Comparison of ENCODE assay signal across 14 cellular contexts in genomic region chr19:6890938-6891337, GRCh38. TPM values are rescaled to one million over a fixed set of nuclear protein-coding genes. Genes with fewer than 3 reads are reported as not detected.
A peak's percentile ranks its signal among the peaks of the same experiment; 100 is the strongest.
DNase-seq lines count a peak whose midpoint lies in the region; ATAC-seq lines count a peak whose summit lies in the region.
"Had no signal": no experiment of that assay in that cellular context is flagged by ENCODE, and none has a peak within 500 bp of the region (broad histone marks: within the 10 kb centered on the region; RNA-seq: fewer than 3 reads in every experiment).

No MANE protein-coding gene starts in this region.

- POLR2A ChIA-PET in CD8-positive, alpha-beta memory T cell (lab: Charles Lee), result interaction anchor here (0.6 to 1.3 kb wide), 3 partner anchors 27 to 160 kb away, joined by 3 to 13 read pairs (median 8); no protein-coding TSS in a partner anchor

- peak in 2 of 5 donors; percentile 11 to 44 for DNase-seq in CD8-positive, alpha-beta memory T cell
- DNase-seq in activated CD4-positive, alpha-beta T cell treated with anti-CD3 and anti-CD28 coated beads, Interleukin-2, amount 50 U/mL, for 1 hour, result peak; percentile 9
- DNase-seq in activated naive CD4-positive, alpha-beta T cell treated with anti-CD3 and anti-CD28 coated beads, Interleukin-2, amount 50 U/mL, for 16 hours, result peak; percentile 71
- peak; percentile 64 for DNase-seq in stimulated activated CD4-positive, alpha-beta T cell treated with anti-CD3 and anti-CD28 coated beads, Interleukin-1b, Interleukin-23, amount 100 ng/mL, for 48 hours
- DNase-seq in NAMALWA (ENCODE audit: low spot score) (no peak), COLO829 (ENCODE audit: low spot score) (no peak)
- DNase-seq: amygdala, DMS79 treated with DMSO at 0.1 percent for 48 hours, Kasumi-1, NCI-H2029, Right ventricle myocardium superior had no signal

- peaks cover 53 to 81% (median 78%) of the 10 kb centered on the region in 3 donors for H3K4me1 Mint-ChIP-seq in CD8-positive, alpha-beta memory T cell

- peak overlapping the region; percentile 15 for H3K4me3 ChIP-seq in CD8-positive, alpha-beta memory T cell (ENCODE audit: low read length)

- peak overlapping the region in 6 of 7 donors; percentile 33 to 77 (median 67) for H3K4me3 Mint-ChIP-seq in CD8-positive, alpha-beta memory T cell
- H3K4me3 Mint-ChIP-seq: memory B cell had no signal

- H3K4me1 ChIP-seq in CD8-positive, alpha-beta memory T cell (ENCODE audit: insufficient read depth, low read length), result peaks cover 80% of the 10 kb centered on the region

- peaks cover 3 to 11% of the 10 kb centered on the region in 2 donors for H3K27me3 Mint-ChIP-seq in CD8-positive, alpha-beta memory T cell

- H3K9me3 Mint-ChIP-seq in CD8-positive, alpha-beta memory T cell, result peaks cover 4 to 23% (median 6%) of the 10 kb centered on the region in 5 donors

- CTCF ChIA-PET in CD8-positive, alpha-beta memory T cell (lab: Charles Lee), result interaction anchor here (0.9 to 2.3 kb wide), 6 partner anchors 27 to 153 kb away, joined by 3 to 17 read pairs (median 3); partner anchors contain the start of gene GPR108

- ATAC-seq in HG03457 (IDR thresholded peaks at IDR 0.05; ENCODE audit: unreplicated experiment), result no peak
- ATAC-seq in HG02884 (IDR thresholded peaks at IDR 0.05; ENCODE audit: unreplicated experiment), result no peak

- peaks cover 0 to 43% (median 4%) of the 10 kb centered on the region in 3 donors for H3K36me3 Mint-ChIP-seq in CD8-positive, alpha-beta memory T cell

- peak overlapping the region in 7 of 8 donors; percentile 74 to 94 (median 81) for H3K27ac Mint-ChIP-seq in CD8-positive, alpha-beta memory T cell
- H3K27ac Mint-ChIP-seq: memory B cell had no signal

- no peaks in the 10 kb centered on the region for H3K36me3 ChIP-seq in CD8-positive, alpha-beta memory T cell (ENCODE audit: insufficient read depth, low read length)

- no peak overlapping the region for H3K27ac ChIP-seq in CD8-positive, alpha-beta memory T cell (ENCODE audit: low read depth, low read length)

- H3K27me3 ChIP-seq in CD8-positive, alpha-beta memory T cell (ENCODE audit: insufficient read depth, low read length, poor library complexity, severe bottlenecking), result no peaks in the 10 kb centered on the region

- peaks cover 6% of the 10 kb centered on the region for H3K9me3 ChIP-seq in CD8-positive, alpha-beta memory T cell (ENCODE audit: low read length)

RNA-seq across cellular contexts. Expression of gene ADGRE1, which starts 3.6 kb away (rescaled TPM):
- under 1 TPM; 0.53 to 0.59 TPM for total RNA-seq in CD8-positive, alpha-beta memory T cell
- polyA plus RNA-seq in CD8-positive, alpha-beta memory T cell, result 0.36 TPM

Comparison
In these comparisons a context has a peak if more than half of its experiments do, and no peak if none do; other contexts are left out.
1. DNase-seq: peak in activated CD4-positive, alpha-beta T cell treated with anti-CD3 and anti-CD28 coated beads, Interleukin-2, amount 50 U/mL, for 1 hour (single experiment), activated naive CD4-positive, alpha-beta T cell treated with anti-CD3 and anti-CD28 coated beads, Interleukin-2, amount 50 U/mL, for 16 hours (single experiment) and stimulated activated CD4-positive, alpha-beta T cell treated with anti-CD3 and anti-CD28 coated beads, Interleukin-1b, Interleukin-23, amount 100 ng/mL, for 48 hours (single experiment); none in NAMALWA (single experiment) and COLO829 (single experiment).